1 cellular context compared by ENCODE assay signal in genomic region chr19:17409990-17410389, GRCh38.
TF ChIP-seq lines count a peak whose summit lies in the region.

No MANE protein-coding gene starts in this region.

TF ChIP-seq in GM23338, 12 proteins besides CTCF, POLR2A, EP300 and RAD21 (continued from another document):
- TF ChIP-seq ZNF462 (CRISPR knock-in tag; IDR thresholded peaks at IDR 0.05) (no peak), JUNB (IDR thresholded peaks at IDR 0.05; ENCODE audit: unreplicated experiment) (no peak), CREB1 (CRISPR knock-in tag; IDR thresholded peaks at IDR 0.05; ENCODE audit: low read depth) (no peak), STAT1 (IDR thresholded peaks at IDR 0.05; ENCODE audit: unreplicated experiment) (no peak), ZNF114 (CRISPR knock-in tag; IDR thresholded peaks at IDR 0.05) (no peak), ZNF331 (CRISPR knock-in tag; IDR thresholded peaks at IDR 0.05; ENCODE audit: low read depth) (no peak), POLR2AphosphoS5 (IDR thresholded peaks at IDR 0.05; ENCODE audit: low read depth) (no peak)
